ENCODE assay signal across 1 cellular context in genomic region chr7:158638001-158638400, GRCh38.
A peak's percentile ranks its signal among the peaks of the same experiment; 100 is the strongest.
TF ChIP-seq lines count a peak whose summit lies in the region.

No MANE protein-coding gene starts in this region.

TF ChIP-seq in IMR-90, 13 proteins besides CTCF, POLR2A, EP300 and RAD21 (continued from another document):
- no peak for TF ChIP-seq RCOR1 (IDR thresholded peaks at IDR 0.05; ENCODE audit: insufficient replicate concordance, low read length)
- peak; percentile 19; the same call in 1 of the 2 replicates for TF ChIP-seq CEBPB (IDR thresholded peaks at IDR 0.05; ENCODE audit: low read depth, low read length)
- TF ChIP-seq MAZ (IDR thresholded peaks at IDR 0.05; ENCODE audit: borderline replicate concordance, low read depth, low read length): no peak
TF ChIP-seq in IMR-90: peak in this region for 1.
